In the genomic region with DNA sequence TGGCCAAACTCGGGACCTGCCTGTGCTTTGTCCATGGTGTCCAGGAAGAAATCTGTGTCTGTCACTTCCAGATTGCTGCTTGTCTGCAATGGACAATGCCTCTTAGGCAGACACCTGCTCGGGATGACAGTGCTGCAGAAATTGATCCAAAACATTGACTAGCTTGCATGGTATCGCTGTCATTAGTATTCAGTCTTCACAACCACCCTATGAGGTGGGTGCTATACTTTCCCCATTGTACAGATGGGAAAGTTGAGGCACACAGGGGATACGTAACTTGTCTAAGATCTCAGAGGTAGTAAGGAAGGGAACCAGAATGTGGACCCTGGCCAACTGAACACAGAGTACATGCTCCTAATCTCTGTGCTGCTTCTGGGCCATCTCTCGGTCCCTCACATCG, we compare ENCODE assay signal across 12 cellular contexts.
DNase-seq lines count a peak whose midpoint lies in the region; ATAC-seq and TF ChIP-seq lines count a peak whose summit lies in the region.
"Had no signal": no experiment of that assay in that cellular context is flagged by ENCODE, and none has a peak within 500 bp of the region (broad histone marks: within the 10 kb centered on the region; RNA-seq: fewer than 3 reads in every experiment).

No MANE protein-coding gene starts in this region.

- no peaks in the 10 kb centered on the region for H3K9me3 Mint-ChIP-seq in activated CD4-positive, alpha-beta T cell treated with anti-CD3 and anti-CD28 coated beads, Interleukin-2, amount 10 ng/mL, durations not matched to agents 7 days and 5 days
- H3K9me3 Mint-ChIP-seq in activated naive CD8-positive, alpha-beta T cell treated with anti-CD3 and anti-CD28 coated beads for 36 hours, result peaks cover 8% of the 10 kb centered on the region

- H3K9me3 ChIP-seq in muscle layer of duodenum (ENCODE audit: control insufficient read depth in 1 of 2, low read length in 2 of 2), result no peaks in the 10 kb centered on the region
- no peaks in the 10 kb centered on the region for H3K9me3 ChIP-seq in tibial artery

- peaks cover 79% of the 10 kb centered on the region for H3K4me1 Mint-ChIP-seq in activated CD4-positive, alpha-beta T cell treated with anti-CD3 and anti-CD28 coated beads, Interleukin-2, amount 10 ng/mL, durations not matched to agents 7 days and 5 days
- H3K4me1 Mint-ChIP-seq in activated naive CD8-positive, alpha-beta T cell treated with anti-CD3 and anti-CD28 coated beads for 36 hours, result peaks cover 79% of the 10 kb centered on the region

- peak overlapping the region; percentile 4 for H3K4me3 Mint-ChIP-seq in activated CD4-positive, alpha-beta T cell treated with anti-CD3 and anti-CD28 coated beads, Interleukin-2, amount 10 ng/mL, durations not matched to agents 7 days and 5 days
- peak overlapping the region; percentile 5 for H3K4me3 Mint-ChIP-seq in activated naive CD8-positive, alpha-beta T cell treated with anti-CD3 and anti-CD28 coated beads for 36 hours

- H3K4me3 ChIP-seq in muscle layer of duodenum (ENCODE audit: low read depth in 1 of 2, low read length in 2 of 2), result no peak overlapping the region
- no peak overlapping the region for H3K4me3 ChIP-seq in tibial artery

- POLR2A ChIA-PET in activated CD4-positive, alpha-beta T cell treated with anti-CD3 and anti-CD28 coated beads, Interleukin-2, amount 10 ng/mL, durations not matched to agents 7 days and 5 days (lab: Charles Lee), result no interaction called here

- no peak for ATAC-seq in GM18909 (IDR thresholded peaks at IDR 0.05; ENCODE audit: poor library complexity, unreplicated experiment)

- H3K27me3 ChIP-seq in muscle layer of duodenum (ENCODE audit: low read depth, low read length) (no peaks in the 10 kb centered on the region), tibial artery (no peaks in the 10 kb centered on the region)

- peaks cover 40% of the 10 kb centered on the region for H3K36me3 Mint-ChIP-seq in activated CD4-positive, alpha-beta T cell treated with anti-CD3 and anti-CD28 coated beads, Interleukin-2, amount 10 ng/mL, durations not matched to agents 7 days and 5 days (ENCODE audit: low read depth)
- H3K36me3 Mint-ChIP-seq in activated naive CD8-positive, alpha-beta T cell treated with anti-CD3 and anti-CD28 coated beads for 36 hours, result peaks cover 70% of the 10 kb centered on the region

- H3K36me3 ChIP-seq in muscle layer of duodenum (ENCODE audit: control insufficient read depth in 1 of 2, insufficient read depth in 2 of 2, low read length in 2 of 2) (no peaks in the 10 kb centered on the region), tibial artery (no peaks in the 10 kb centered on the region)

- CTCF ChIA-PET in activated CD4-positive, alpha-beta T cell treated with anti-CD3 and anti-CD28 coated beads, Interleukin-2, amount 10 ng/mL, durations not matched to agents 7 days and 5 days (lab: Charles Lee), result interaction anchor here (0.7 to 2.5 kb wide), 6 partner anchors 12 to 141 kb away, joined by 3 to 8 read pairs (median 4); no protein-coding TSS in a partner anchor

- no peak for DNase-seq in activated CD4-positive, alpha-beta T cell treated with anti-CD3 and anti-CD28 coated beads, Interleukin-2, amount 10 ng/mL, durations not matched to agents 7 days and 5 days
- DNase-seq in activated CD4-positive, alpha-beta T cell treated with anti-CD3 and anti-CD28 coated beads, Interleukin-2, amount 50 U/mL, for 4 hours, result no peak
- no peak for DNase-seq in activated naive CD8-positive, alpha-beta T cell treated with anti-CD3 and anti-CD28 coated beads for 36 hours
- DNase-seq in tibial artery (no peak), D341Med (ENCODE audit: low spot score) (no peak), iPS-NIHi7 (ENCODE audit: extremely low spot score) (no peak)
- DNase-seq: EL, midbrain, MV-4-11, NCI-H446 treated with DMSO at 0.1 percent for 48 hours had no signal

- TF ChIP-seq CTCF in tibial artery (IDR thresholded peaks at IDR 0.05), result no peak

- H3K4me1 ChIP-seq in muscle layer of duodenum (ENCODE audit: control insufficient read depth in 1 of 2, insufficient read depth in 2 of 2, low read length in 2 of 2) (peaks cover 46 to 64% of the 10 kb centered on the region in 2 donors), tibial artery (peaks cover 0 to 77% (median 62%) of the 10 kb centered on the region in 4 donors)

- H3K27ac ChIP-seq in muscle layer of duodenum (ENCODE audit: low read length) (peak overlapping the region; percentile 87), tibial artery (peak overlapping the region; percentile 71 to 75)

- no peaks in the 10 kb centered on the region for H3K27me3 Mint-ChIP-seq in activated CD4-positive, alpha-beta T cell treated with anti-CD3 and anti-CD28 coated beads, Interleukin-2, amount 10 ng/mL, durations not matched to agents 7 days and 5 days
- no peaks in the 10 kb centered on the region for H3K27me3 Mint-ChIP-seq in activated naive CD8-positive, alpha-beta T cell treated with anti-CD3 and anti-CD28 coated beads for 36 hours

- intact Hi-C loops in tibial artery (cut with DNase I; ENCODE audit: low total_unique reads), result no loop called here

- peak overlapping the region; percentile 70 for H3K27ac Mint-ChIP-seq in activated CD4-positive, alpha-beta T cell treated with anti-CD3 and anti-CD28 coated beads, Interleukin-2, amount 10 ng/mL, durations not matched to agents 7 days and 5 days
- peak overlapping the region; percentile 97 for H3K27ac Mint-ChIP-seq in activated naive CD8-positive, alpha-beta T cell treated with anti-CD3 and anti-CD28 coated beads for 36 hours
